In the genomic region with DNA sequence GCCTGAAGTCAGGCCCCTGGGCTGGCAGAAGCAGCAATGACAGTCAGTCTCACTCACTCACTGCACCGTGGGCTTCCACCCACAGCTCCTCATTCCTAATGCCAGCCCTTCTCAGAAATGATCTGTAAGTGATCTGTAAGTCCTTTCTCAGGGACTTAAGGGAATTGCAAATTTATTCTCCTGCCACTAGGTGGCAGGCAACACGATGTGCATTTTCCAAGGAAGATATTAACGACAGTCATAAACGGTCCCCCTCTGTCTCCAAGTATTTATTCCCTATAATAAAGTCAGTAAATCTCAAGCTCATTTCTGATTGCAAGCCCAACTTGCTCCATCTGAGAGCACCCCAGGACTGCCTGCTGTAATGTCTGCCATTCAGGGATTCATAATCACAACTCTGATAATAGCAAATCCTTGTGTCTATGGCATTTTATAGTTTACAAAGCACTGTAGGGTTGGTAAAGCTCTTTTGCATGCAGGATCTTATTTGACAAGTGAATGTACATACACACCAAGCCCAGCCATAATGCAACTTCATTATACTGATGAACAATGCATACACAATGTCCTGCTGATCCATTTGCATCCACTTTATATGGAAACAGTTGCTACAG, we compare ENCODE assay signal across 9 cellular contexts.
A peak's percentile ranks its signal among the peaks of the same experiment; 100 is the strongest.
DNase-seq lines count a peak whose midpoint lies in the region; ATAC-seq and TF ChIP-seq lines count a peak whose summit lies in the region.
"Had no signal": no experiment of that assay in that cellular context is flagged by ENCODE, and none has a peak within 500 bp of the region (broad histone marks: within the 10 kb centered on the region; RNA-seq: fewer than 3 reads in every experiment).

No MANE protein-coding gene starts in this region.

- H3K23me2 ChIP-seq in H9 (ENCODE audit: insufficient read length, low read depth, low read length, poor library complexity, severe bottlenecking), result peaks cover 2% of the 10 kb centered on the region

- no peak for ATAC-seq in HG03159 (IDR thresholded peaks at IDR 0.05; ENCODE audit: unreplicated experiment)

- H2BK15ac ChIP-seq in H9 (ENCODE audit: low read depth, low read length), result no peak overlapping the region

- H3K27ac Mint-ChIP-seq in Calu3 (ENCODE audit: unreplicated experiment) (no peak overlapping the region), H9 (no peak overlapping the region), mesothelial cell of epicardium (no peak overlapping the region)
- H3K27ac Mint-ChIP-seq in CD8-positive, alpha-beta memory T cell, result no peak overlapping the region

- H3K36me3 ChIP-seq in CD8-positive, alpha-beta memory T cell (ENCODE audit: insufficient read depth, low read length), result no peaks in the 10 kb centered on the region

- H3K79me2 ChIP-seq in H9 (ENCODE audit: insufficient read depth, low read length), result no peaks in the 10 kb centered on the region

- no peak overlapping the region for H3K14ac ChIP-seq in H9 (ENCODE audit: insufficient read depth, low read length)

- H3K4ac ChIP-seq in H9 (ENCODE audit: low read depth, low read length), result no peak overlapping the region

- H3K4me2 ChIP-seq in H9 (ENCODE audit: insufficient read depth, insufficient read length, low read length), result no peak overlapping the region

- no peak overlapping the region for H4K91ac ChIP-seq in H9 (ENCODE audit: insufficient read length, low read depth, low read length)

- H3K56ac ChIP-seq in H9 (ENCODE audit: insufficient read length, low read depth, low read length), result no peak overlapping the region

- CTCF ChIA-PET in Calu3 (lab: Charles Lee), result interaction anchor here (0.6 to 1.5 kb wide), 3 partner anchors 234 to 363 kb away, joined by 3 to 7 read pairs (median 4); no protein-coding TSS in a partner anchor
- CTCF ChIA-PET in CD8-positive, alpha-beta memory T cell (lab: Charles Lee), result interaction anchor here (1.0 to 1.4 kb wide), 3 partner anchors 8 to 54 kb away, joined by 3 to 5 read pairs (median 3); no protein-coding TSS in a partner anchor

- H3K18ac ChIP-seq in H9 (ENCODE audit: insufficient read length, low read depth, low read length), result no peak overlapping the region

- DNase-seq in Calu3 (peak; percentile 43), H9 (no peak), NCI-H774 (lab: John Stamatoyannopoulos, UW) (peak; percentile 62), cerebellar cortex (ENCODE audit: low spot score) (peak; percentile 79), mesothelial cell of epicardium (ENCODE audit: low spot score in 2 of 2, unreplicated experiment in 2 of 2) (no peak), mesenteric fat pad (ENCODE audit: low spot score) (no peak)
- DNase-seq in CD8-positive, alpha-beta memory T cell, result no peak

- POLR2A ChIA-PET in CD8-positive, alpha-beta memory T cell (lab: Charles Lee), result no interaction called here

- no CpG with 5 or more reads among the region's 4 CpGs for WGBS in H9 (ENCODE audit: extremely low coverage, insufficient read length, low lambda C conversion rate)

- no peak overlapping the region for H3T11ph ChIP-seq in H9 (ENCODE audit: low read length)

- no peak overlapping the region for H4K8ac ChIP-seq in H9 (replicated peaks; ENCODE audit: insufficient read length, low read depth, low read length)

- H2AFZ ChIP-seq in H9 (ENCODE audit: low read length), result no peak overlapping the region

- H3K9me3 Mint-ChIP-seq in Calu3 (ENCODE audit: low read depth, unreplicated experiment), result no peaks in the 10 kb centered on the region
- H3K9me3 Mint-ChIP-seq in H9, result no peaks in the 10 kb centered on the region
- H3K9me3 Mint-ChIP-seq in mesothelial cell of epicardium, result no peaks in the 10 kb centered on the region
- peaks cover 0 to 11% (median 2%) of the 10 kb centered on the region in 5 donors for H3K9me3 Mint-ChIP-seq in CD8-positive, alpha-beta memory T cell

- H3K4me1 ChIP-seq in H9 (ENCODE audit: insufficient read depth, low read length), result peaks cover 7% of the 10 kb centered on the region; the same call in 1 of the 2 replicates
- no peaks in the 10 kb centered on the region for H3K4me1 ChIP-seq in CD8-positive, alpha-beta memory T cell (ENCODE audit: insufficient read depth, low read length)

- H2BK5ac ChIP-seq in H9 (ENCODE audit: insufficient read length, low read length), result no peak overlapping the region

- H3K4me3 Mint-ChIP-seq in Calu3 (ENCODE audit: low read depth, unreplicated experiment) (no peak overlapping the region), H9 (no peak overlapping the region), mesothelial cell of epicardium (no peak overlapping the region)
- no peak overlapping the region for H3K4me3 Mint-ChIP-seq in CD8-positive, alpha-beta memory T cell

- H4K20me1 ChIP-seq in H9 (ENCODE audit: control insufficient read depth, insufficient read depth, insufficient read length), result no peaks in the 10 kb centered on the region

- H2AK5ac ChIP-seq in H9 (ENCODE audit: insufficient read length, low read length), result no peak overlapping the region

- no peaks in the 10 kb centered on the region for H3K27me3 ChIP-seq in H9 (ENCODE audit: insufficient read depth, low read length)
- peaks cover 3% of the 10 kb centered on the region for H3K27me3 ChIP-seq in CD8-positive, alpha-beta memory T cell (ENCODE audit: insufficient read depth, low read length, poor library complexity, severe bottlenecking)

- no peak overlapping the region for H2BK12ac ChIP-seq in H9 (ENCODE audit: insufficient read length, low read depth, low read length)

- no peaks in the 10 kb centered on the region for H3K9me3 ChIP-seq in H9 (ENCODE audit: control insufficient read depth, low read depth, low read length)
- no peaks in the 10 kb centered on the region for H3K9me3 ChIP-seq in CD8-positive, alpha-beta memory T cell (ENCODE audit: low read length)

- H2BK20ac ChIP-seq in H9 (ENCODE audit: low read depth, low read length, poor library complexity, severe bottlenecking), result no peak overlapping the region

- H3K27ac ChIP-seq in H9 (ENCODE audit: insufficient read length, low read depth, low read length), result no peak overlapping the region
- H3K27ac ChIP-seq in CD8-positive, alpha-beta memory T cell (ENCODE audit: low read depth, low read length), result no peak overlapping the region
- H3K27ac ChIP-seq: SK-N-MC had no signal

- H3K79me1 ChIP-seq in H9 (ENCODE audit: insufficient read depth, low read depth, low read length, poor library complexity, severe bottlenecking), result no peaks in the 10 kb centered on the region

- TF ChIP-seq CTCF in Calu3 (IDR thresholded peaks at IDR 0.05; ENCODE audit: unreplicated experiment) (peak; percentile 79), H9 (conservative IDR thresholded peaks at IDR 0.05) (peak; percentile 82), mesothelial cell of epicardium (IDR thresholded peaks at IDR 0.05; ENCODE audit: unreplicated experiment) (peak; percentile 88)

- intact Hi-C loops in Calu3 (cut with micrococcal nuclease; ENCODE audit: unreplicated experiment), result loop anchor here (1.0 to 2.0 kb wide), 5 partner anchors 45 to 363 kb away; no protein-coding TSS in a partner anchor

- no peaks in the 10 kb centered on the region for H3K36me3 Mint-ChIP-seq in Calu3 (ENCODE audit: insufficient read depth, unreplicated experiment)
- H3K36me3 Mint-ChIP-seq in H9 (ENCODE audit: insufficient read depth in 1 of 3, low read depth in 3 of 3), result peaks cover 0 to 4% (median 0%) of the 10 kb centered on the region in 3 experiments; a peak in 1 of 7 replicates
- no peaks in the 10 kb centered on the region for H3K36me3 Mint-ChIP-seq in mesothelial cell of epicardium
- no peaks in the 10 kb centered on the region for H3K36me3 Mint-ChIP-seq in CD8-positive, alpha-beta memory T cell

- no peaks in the 10 kb centered on the region for H3K4me1 Mint-ChIP-seq in Calu3 (ENCODE audit: low read depth, unreplicated experiment)
- H3K4me1 Mint-ChIP-seq in H9, result peaks cover 50 to 51% of the 10 kb centered on the region in 2 experiments
- peaks cover 24% of the 10 kb centered on the region for H3K4me1 Mint-ChIP-seq in mesothelial cell of epicardium
- peaks cover 0 to 7% (median 4%) of the 10 kb centered on the region in 3 donors for H3K4me1 Mint-ChIP-seq in CD8-positive, alpha-beta memory T cell

- BruUV-seq in Calu3 (replicated peaks; lab: Mats Ljungman, UMichigan), result no TSS peak

- H3K9ac ChIP-seq in H9 (ENCODE audit: extremely low read depth, insufficient read length, low read length), result no peak overlapping the region

- no peak overlapping the region for H2BK120ac ChIP-seq in H9 (ENCODE audit: low read depth, low read length, poor library complexity, severe bottlenecking)

- no peak overlapping the region for H3K23ac ChIP-seq in H9 (ENCODE audit: insufficient read length, low read depth, low read length)

- peaks cover 62% of the 10 kb centered on the region for H3K27me3 Mint-ChIP-seq in Calu3 (ENCODE audit: unreplicated experiment)
- peaks cover 2% of the 10 kb centered on the region; the same call in 1 of the 2 replicates for H3K27me3 Mint-ChIP-seq in H9 (ENCODE audit: low read depth)
- peaks cover 27% of the 10 kb centered on the region for H3K27me3 Mint-ChIP-seq in mesothelial cell of epicardium (ENCODE audit: low read depth)
- peaks cover 17 to 35% of the 10 kb centered on the region in 2 donors for H3K27me3 Mint-ChIP-seq in CD8-positive, alpha-beta memory T cell

- H4K5ac ChIP-seq in H9 (ENCODE audit: insufficient read length, low read depth, low read length), result no peak overlapping the region

- no peak overlapping the region for H3K4me3 ChIP-seq in CD8-positive, alpha-beta memory T cell (ENCODE audit: low read length)
- H3K4me3 ChIP-seq: SK-N-MC had no signal

Comparison
In these comparisons a context has a peak if more than half of its experiments do, and no peak if none do; other contexts are left out.
1. DNase-seq: peak in Calu3 (single experiment), NCI-H774 (single experiment) and cerebellar cortex (single experiment); none in H9 (single experiment), mesothelial cell of epicardium (0 of 2), CD8-positive, alpha-beta memory T cell (0 of 5) and mesenteric fat pad (single experiment).
2. Peak in every context shown above with its lines, with median percentiles within 50 percentile points of each other: CTCF ChIP-seq.